ENCODE assay signal across 8 cellular contexts in the genomic region with DNA sequence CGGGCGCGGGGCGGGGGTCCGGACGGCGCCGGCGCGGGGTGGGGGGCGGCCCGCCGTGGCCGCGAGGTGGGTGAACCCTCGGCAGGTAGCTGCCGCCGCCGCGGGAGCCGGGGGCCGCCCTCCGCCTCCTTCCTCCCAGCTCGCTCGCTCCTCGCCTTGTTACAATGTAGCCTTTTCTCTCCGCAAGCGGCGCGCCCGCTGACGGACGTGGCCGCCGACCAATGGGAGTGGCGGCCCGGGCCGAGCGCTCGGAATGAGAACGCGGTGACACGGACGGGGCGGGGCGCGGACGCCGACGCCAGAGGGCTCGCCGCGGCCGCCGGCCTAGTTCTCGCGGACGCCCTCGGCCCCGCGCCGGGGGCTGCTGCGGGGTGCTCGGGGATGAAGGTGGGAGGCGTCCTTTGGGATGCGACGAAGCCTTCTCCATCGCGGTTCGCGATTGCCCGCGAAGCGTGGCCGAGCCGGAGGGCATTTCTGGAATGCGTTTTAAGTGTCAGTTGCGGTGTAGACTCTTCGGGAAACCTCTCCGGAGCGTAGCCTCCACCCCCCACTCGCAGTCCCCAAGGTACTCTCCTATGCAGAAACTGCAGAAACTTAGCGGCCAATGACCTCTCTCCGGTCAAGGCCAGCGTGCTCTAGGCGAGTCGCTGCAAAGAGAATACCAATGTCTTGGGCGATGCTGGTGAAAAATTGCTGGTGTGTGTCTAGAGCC. TPM values are rescaled to one million over a fixed set of nuclear protein-coding genes. Genes with fewer than 3 reads are reported as not detected.
DNase-seq lines count a peak whose midpoint lies in the region; ATAC-seq and TF ChIP-seq lines count a peak whose summit lies in the region.

No MANE protein-coding gene starts in this region.

- TF ChIP-seq EP300 in suprapubic skin (IDR thresholded peaks at IDR 0.05), result no peak

- ATAC-seq in HG02642 (IDR thresholded peaks at IDR 0.05; ENCODE audit: poor library complexity, unreplicated experiment) (peak; percentile 99), SK-N-SH treated with all-trans-retinoic acid at 6 μM for 48 hours (peak; percentile 97)

- H3K36me3 Mint-ChIP-seq in activated naive CD8-positive, alpha-beta T cell, result peaks cover 5% of the 10 kb centered on the region

- H3K4me1 ChIP-seq in suprapubic skin, result peaks cover 28% of the 10 kb centered on the region

- H3K9me3 ChIP-seq in suprapubic skin, result no peaks in the 10 kb centered on the region

- H3K27ac ChIP-seq in suprapubic skin, result peak overlapping the region; percentile 99

- H3K36me3 ChIP-seq in suprapubic skin, result no peaks in the 10 kb centered on the region

- peak overlapping the region; percentile 82 for H3K4me3 ChIP-seq in suprapubic skin

- H3K27ac Mint-ChIP-seq in activated naive CD8-positive, alpha-beta T cell, result peak overlapping the region; percentile 80

- peaks cover 3% of the 10 kb centered on the region for H3K27me3 Mint-ChIP-seq in activated naive CD8-positive, alpha-beta T cell

- peak overlapping the region; percentile 91 for H3K4me3 Mint-ChIP-seq in activated naive CD8-positive, alpha-beta T cell

- H3K9me3 Mint-ChIP-seq in activated naive CD8-positive, alpha-beta T cell (ENCODE audit: low read depth), result no peaks in the 10 kb centered on the region

- no peaks in the 10 kb centered on the region for H3K27me3 ChIP-seq in suprapubic skin

- DNase-seq in NCI-H1105 (lab: John Stamatoyannopoulos, UW), result peak; percentile 92
- DNase-seq in glomerular visceral epithelial cell (ENCODE audit: extremely low spot score), result peak; percentile 96
- peak; percentile 91 for DNase-seq in occipital lobe (lab: John Stamatoyannopoulos, UW)
- DNase-seq in suprapubic skin (ENCODE audit: low spot score in 2 of 2), result peak; percentile 96

- peaks cover 36% of the 10 kb centered on the region for H3K4me1 Mint-ChIP-seq in activated naive CD8-positive, alpha-beta T cell (ENCODE audit: low read depth)

- TF ChIP-seq CTCF in suprapubic skin (IDR thresholded peaks at IDR 0.05), result no peak

- TF ChIP-seq POLR2A in GM10847 (IDR thresholded peaks at IDR 0.05; ENCODE audit: extremely low read depth, insufficient read length) (peak; percentile 55), suprapubic skin (IDR thresholded peaks at IDR 0.05) (peak; percentile 26 to 30)

- WGBS in suprapubic skin, result 1% methylated on average over 10 of the region's 88 CpGs

TF ChIP-seq in SK-N-SH treated with all-trans-retinoic acid at 6 μM for 48 hours, 23 proteins besides CTCF, POLR2A, EP300 and RAD21:
- TF ChIP-seq PATZ1 (CRISPR knock-in tag; IDR thresholded peaks at IDR 0.05; ENCODE audit: borderline replicate concordance), result no peak
- TF ChIP-seq ZNF70 (CRISPR knock-in tag; IDR thresholded peaks at IDR 0.05), result no peak
- TF ChIP-seq ZFP3 (CRISPR knock-in tag; IDR thresholded peaks at IDR 0.05), result peak; percentile 60; the same call in 1 of the 2 replicates
- TF ChIP-seq CREB5 (CRISPR knock-in tag; IDR thresholded peaks at IDR 0.05; ENCODE audit: low read depth), result no peak

RNA-seq across cellular contexts. Expression of gene PRDM11, which starts 0.7 kb away (rescaled TPM):
- total RNA-seq in occipital lobe, result 6.2 TPM
- total RNA-seq in suprapubic skin, result 10 to 100 TPM in 3 of 4 donors, 1 to 10 TPM in 1; 9.1 to 11.9 (median 11.0) TPM

Comparison
In these comparisons a context has a peak if more than half of its experiments do, and no peak if none do; other contexts are left out.
1. Peak in every context shown above with its lines: DNase-seq, ATAC-seq, H3K4me3 ChIP-seq and H3K27ac ChIP-seq.